ENCODE assay signal across 12 cellular contexts in genomic region chr19:11576186-11576585, GRCh38. TPM values are rescaled to one million over a fixed set of nuclear protein-coding genes. Genes with fewer than 3 reads are reported as not detected.
"Had no signal": no experiment of that assay in that cellular context is flagged by ENCODE, and none has a peak within 500 bp of the region (broad histone marks: within the 10 kb centered on the region; RNA-seq: fewer than 3 reads in every experiment).

No MANE protein-coding gene starts in this region.

- ATAC-seq: activated CD4-positive, CD25-positive, alpha-beta regulatory T cell treated with anti-CD3 and anti-CD28 coated beads, Interleukin-2, amount 50 U/mL, for 24 hours had no signal

- H3K9ac ChIP-seq: neural progenitor cell, parathyroid adenoma had no signal

- H3K4me1 ChIP-seq: neural progenitor cell, parathyroid adenoma had no signal

- H2AFZ ChIP-seq: neural progenitor cell, parathyroid adenoma had no signal

- H3K27ac ChIP-seq: neural progenitor cell, parathyroid adenoma had no signal

- H3K4me2 ChIP-seq: neural progenitor cell had no signal

- H3K9me3 ChIP-seq: transverse colon had no signal

- DNase-seq: activated naive CD4-positive, alpha-beta T cell; aorta; cerebellar nuclear complex; effector memory CD4-positive, alpha-beta T cell; foreskin melanocyte; stimulated activated CD4-positive, alpha-beta T cell treated with anti-CD3 and anti-CD28 coated beads, Interleukin-2, amount 100 ng/mL, for 48 hours; stimulated activated naive CD4-positive, alpha-beta T cell treated with Interleukin-2 at 50 U/mL for 16 hours; transverse colon had no signal

- H3K36me3 ChIP-seq: neural progenitor cell, transverse colon had no signal

- H3K4me3 ChIP-seq: neural progenitor cell, transverse colon had no signal

- H3K79me2 ChIP-seq: parathyroid adenoma had no signal

RNA-seq across cellular contexts. Expression of gene CNN1, which starts 37.5 kb away (rescaled TPM):
- total RNA-seq: activated CD8-positive, alpha-beta memory T cell treated with anti-CD3 and anti-CD28 coated beads for 36 hours had no signal
